Comparison of ENCODE assay signal across 11 cellular contexts in the genomic region with DNA sequence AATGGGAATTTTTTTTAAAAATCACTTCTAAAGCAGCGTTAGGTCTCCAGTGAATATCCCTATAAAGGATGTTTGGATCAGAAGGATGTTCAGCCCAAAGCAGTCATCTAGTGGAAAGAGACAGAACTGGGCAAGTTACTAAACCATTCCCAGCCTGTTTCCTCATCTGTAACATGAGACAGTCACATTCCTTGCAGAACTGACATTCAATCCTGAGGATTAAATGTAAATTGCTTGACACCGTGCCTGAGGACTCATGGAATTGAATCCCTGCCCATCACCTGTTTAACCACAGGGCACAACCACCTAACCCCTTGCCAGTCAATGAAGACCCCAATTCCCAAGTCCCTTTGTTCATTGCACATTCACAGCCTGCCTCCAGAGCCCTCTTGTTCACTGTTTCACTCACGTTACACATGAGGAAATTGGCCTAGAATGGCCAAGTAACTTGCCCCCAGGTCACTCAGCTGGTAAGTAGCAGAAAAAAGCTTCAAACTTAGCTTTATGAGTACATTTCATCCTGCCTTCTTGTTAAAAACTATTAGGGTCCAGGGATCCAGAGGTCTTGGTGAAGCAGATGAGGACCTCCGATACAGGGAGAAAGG. TPM values are rescaled to one million over a fixed set of nuclear protein-coding genes. Genes with fewer than 3 reads are reported as not detected.
DNase-seq lines count a peak whose midpoint lies in the region; ATAC-seq and TF ChIP-seq lines count a peak whose summit lies in the region.
"Had no signal": no experiment of that assay in that cellular context is flagged by ENCODE, and none has a peak within 500 bp of the region (broad histone marks: within the 10 kb centered on the region; RNA-seq: fewer than 3 reads in every experiment).

No MANE protein-coding gene starts in this region.

- H2AK5ac ChIP-seq in mesendoderm (ENCODE audit: low read length): no peak overlapping the region

- H3K27me3 ChIP-seq in BJ (ENCODE audit: control insufficient read depth, insufficient read depth, low read length) (peaks cover 13% of the 10 kb centered on the region), mesendoderm (ENCODE audit: insufficient read depth, low read length, poor library complexity) (peaks cover 3% of the 10 kb centered on the region)

- no peaks in the 10 kb centered on the region for H3K9me3 Mint-ChIP-seq in activated naive CD8-positive, alpha-beta T cell treated with anti-CD3 and anti-CD28 coated beads for 36 hours

- no peak overlapping the region for H3K4me3 Mint-ChIP-seq in activated naive CD8-positive, alpha-beta T cell treated with anti-CD3 and anti-CD28 coated beads for 36 hours

- no peaks in the 10 kb centered on the region for H3K36me3 ChIP-seq in BJ (ENCODE audit: control insufficient read depth, insufficient read depth, low read length)
- H3K36me3 ChIP-seq in mesendoderm (ENCODE audit: control insufficient read depth, insufficient read depth, low read length): no peaks in the 10 kb centered on the region

- ATAC-seq in HG03565 (IDR thresholded peaks at IDR 0.05; ENCODE audit: unreplicated experiment): no peak

- POLR2A ChIA-PET in BJ (lab: Charles Lee): no interaction called here

- H4K8ac ChIP-seq in mesendoderm (ENCODE audit: low read depth, low read length): no peak overlapping the region

- H3K56ac ChIP-seq in mesendoderm (ENCODE audit: low read length): no peak overlapping the region

- DNase-seq in BJ (ENCODE audit: low read depth) (no peak), HS-27A (ENCODE audit: low read depth) (peak; percentile 54), T47D (ENCODE audit: low read depth in 1 of 2, low spot score in 1 of 2) (peak; percentile 72 to 84), mesendoderm (peak; percentile 83), putamen (ENCODE audit: low spot score) (no peak), medulla oblongata (ENCODE audit: extremely low spot score) (no peak)
- DNase-seq in activated naive CD8-positive, alpha-beta T cell treated with anti-CD3 and anti-CD28 coated beads for 36 hours: no peak
- DNase-seq: activated naive CD4-positive, alpha-beta T cell treated with anti-CD3 and anti-CD28 coated beads, Interleukin-2, amount 50 U/mL, for 16 hours; NCI-H526 treated with DMSO at 0.1 percent for 48 hours had no signal

- H3K79me2 ChIP-seq in mesendoderm (ENCODE audit: control insufficient read depth, insufficient read depth, low read length): no peaks in the 10 kb centered on the region

- H3K27ac Mint-ChIP-seq in activated naive CD8-positive, alpha-beta T cell treated with anti-CD3 and anti-CD28 coated beads for 36 hours: no peak overlapping the region

- in situ Hi-C loops in T47D (cut with HindIII; ENCODE audit: low pct_unique_long_range_greater_than_20kb, low sequenced_read_pairs): no loop called here

- H2BK15ac ChIP-seq in mesendoderm (replicated peaks; ENCODE audit: low read depth): no peak overlapping the region

- no peaks in the 10 kb centered on the region for H3K36me3 Mint-ChIP-seq in activated naive CD8-positive, alpha-beta T cell treated with anti-CD3 and anti-CD28 coated beads for 36 hours

- CTCF ChIA-PET in BJ (lab: Yijun Ruan, JAX): interaction anchor here (0.6 to 2.4 kb wide), 7 partner anchors 9 to 287 kb away, joined by 3 to 7 read pairs (median 4); partner anchors contain the start of gene NAE1

- H2BK5ac ChIP-seq in mesendoderm (ENCODE audit: low read length): no peak overlapping the region

- H2BK120ac ChIP-seq in mesendoderm (ENCODE audit: low read depth, low read length): no peak overlapping the region

- no peak overlapping the region for H3K27ac ChIP-seq in mesendoderm (ENCODE audit: low read depth, low read length)

- no peak overlapping the region for H3K4ac ChIP-seq in mesendoderm (ENCODE audit: low read depth, low read length)

- H3K4me1 Mint-ChIP-seq in activated naive CD8-positive, alpha-beta T cell treated with anti-CD3 and anti-CD28 coated beads for 36 hours: peaks cover 10% of the 10 kb centered on the region

- H3K79me1 ChIP-seq in mesendoderm (ENCODE audit: low read length): no peaks in the 10 kb centered on the region

- no peak overlapping the region for H4K5ac ChIP-seq in mesendoderm (ENCODE audit: low read length)

- no peak overlapping the region for H3K4me2 ChIP-seq in mesendoderm (ENCODE audit: low read length)

- H3K9ac ChIP-seq in mesendoderm (ENCODE audit: low read length): no peak overlapping the region

- TF ChIP-seq CTCF in BJ (IDR thresholded peaks at IDR 0.05; ENCODE audit: insufficient read depth, low read depth, low read length): peak; percentile 52

- no peaks in the 10 kb centered on the region for H3K4me1 ChIP-seq in mesendoderm (ENCODE audit: control insufficient read depth, low read depth, low read length)

- H3K4me3 ChIP-seq in BJ (ENCODE audit: low read depth, low read length) (no peak overlapping the region), mesendoderm (ENCODE audit: low read length) (no peak overlapping the region)

- peaks cover 39% of the 10 kb centered on the region for H3K27me3 Mint-ChIP-seq in activated naive CD8-positive, alpha-beta T cell treated with anti-CD3 and anti-CD28 coated beads for 36 hours

- no peak overlapping the region for H3K18ac ChIP-seq in mesendoderm (ENCODE audit: low read length)

- no CpG with 5 or more reads among the region's 4 CpGs for WGBS in mesendoderm (ENCODE audit: extremely low coverage, insufficient coverage, low lambda C conversion rate)

- no peak overlapping the region for H3K23ac ChIP-seq in mesendoderm (ENCODE audit: low read length)

RNA-seq across cellular contexts. Expression of gene CMTM2, which starts 1.4 kb away (rescaled TPM):
- polyA plus RNA-seq in BJ (2011; rRNA removed): not detected in 2 replicates
- not detected in 2 replicates for polyA minus RNA-seq in BJ (2011; rRNA and poly(A)+ RNA removed)
- not detected for polyA plus RNA-seq in mesendoderm (2013, experiment 1 of 2)
- not detected for polyA plus RNA-seq in mesendoderm (2013, experiment 2 of 2)
- total RNA-seq in activated naive CD8-positive, alpha-beta T cell treated with anti-CD3 and anti-CD28 coated beads for 36 hours: not detected
- total RNA-seq: glomerular endothelial cell had no signal

RNA-seq across cellular contexts. Expression of gene CMTM1, which starts 14.5 kb away (rescaled TPM):
- 2.7 and 3.2 TPM in 2 replicates for polyA plus RNA-seq in BJ (2011; rRNA removed)
- 2.4 and 3.3 TPM in 2 replicates for polyA minus RNA-seq in BJ (2011; rRNA and poly(A)+ RNA removed)
- polyA plus RNA-seq in mesendoderm (2013, experiment 1 of 2): 0.53 TPM
- polyA plus RNA-seq in mesendoderm (2013, experiment 2 of 2): 0.46 TPM
- 1 to 10 TPM; 2.8 to 5.9 TPM for total RNA-seq in activated naive CD8-positive, alpha-beta T cell treated with anti-CD3 and anti-CD28 coated beads for 36 hours

RNA-seq across cellular contexts. Expression of gene CMTM3, which starts 23.8 kb away (rescaled TPM):
- polyA plus RNA-seq in BJ (2011; rRNA removed): 31.3 and 35.5 TPM in 2 replicates
- 18.1 and 29.0 TPM in 2 replicates for polyA minus RNA-seq in BJ (2011; rRNA and poly(A)+ RNA removed)
- polyA plus RNA-seq in mesendoderm (2013, experiment 1 of 2): 49.4 TPM
- 49.0 TPM for polyA plus RNA-seq in mesendoderm (2013, experiment 2 of 2)
- total RNA-seq in activated naive CD8-positive, alpha-beta T cell treated with anti-CD3 and anti-CD28 coated beads for 36 hours: 10 to 100 TPM; 55.1 to 60.5 TPM

RNA-seq across cellular contexts. Expression of gene CKLF, which starts 28.3 kb away (rescaled TPM):
- polyA plus RNA-seq in BJ (2011; rRNA removed): 60.8 and 66.9 TPM in 2 replicates
- 12.4 and 24.9 TPM in 2 replicates for polyA minus RNA-seq in BJ (2011; rRNA and poly(A)+ RNA removed)
- 23.2 TPM for polyA plus RNA-seq in mesendoderm (2013, experiment 1 of 2)
- 22.3 TPM for polyA plus RNA-seq in mesendoderm (2013, experiment 2 of 2)
- 100 to 1,000 TPM in 1 of 2 experiments, 10 to 100 TPM in 1; 93.0 to 103 TPM for total RNA-seq in activated naive CD8-positive, alpha-beta T cell treated with anti-CD3 and anti-CD28 coated beads for 36 hours

RNA-seq across cellular contexts. Expression of gene TK2, which starts 30.8 kb away (rescaled TPM):
- 38.9 and 42.7 TPM in 2 replicates for polyA plus RNA-seq in BJ (2011; rRNA removed)
- polyA minus RNA-seq in BJ (2011; rRNA and poly(A)+ RNA removed): 28.9 and 35.5 TPM in 2 replicates
- polyA plus RNA-seq in mesendoderm (2013, experiment 1 of 2): 1.8 TPM
- polyA plus RNA-seq in mesendoderm (2013, experiment 2 of 2): 1.6 TPM
- total RNA-seq in activated naive CD8-positive, alpha-beta T cell treated with anti-CD3 and anti-CD28 coated beads for 36 hours: 1 to 10 TPM; 5.6 to 6.9 TPM

Comparison
In these comparisons a context has a peak if more than half of its experiments do, and no peak if none do; other contexts are left out.
1. DNase-seq: peak in HS-27A (single experiment), T47D (2 of 2) and mesendoderm (single experiment); none in BJ (single experiment), putamen (single experiment), medulla oblongata (single experiment) and activated naive CD8-positive, alpha-beta T cell treated with anti-CD3 and anti-CD28 coated beads for 36 hours (single experiment).